ENCODE assay signal across 9 cellular contexts in the genomic region with DNA sequence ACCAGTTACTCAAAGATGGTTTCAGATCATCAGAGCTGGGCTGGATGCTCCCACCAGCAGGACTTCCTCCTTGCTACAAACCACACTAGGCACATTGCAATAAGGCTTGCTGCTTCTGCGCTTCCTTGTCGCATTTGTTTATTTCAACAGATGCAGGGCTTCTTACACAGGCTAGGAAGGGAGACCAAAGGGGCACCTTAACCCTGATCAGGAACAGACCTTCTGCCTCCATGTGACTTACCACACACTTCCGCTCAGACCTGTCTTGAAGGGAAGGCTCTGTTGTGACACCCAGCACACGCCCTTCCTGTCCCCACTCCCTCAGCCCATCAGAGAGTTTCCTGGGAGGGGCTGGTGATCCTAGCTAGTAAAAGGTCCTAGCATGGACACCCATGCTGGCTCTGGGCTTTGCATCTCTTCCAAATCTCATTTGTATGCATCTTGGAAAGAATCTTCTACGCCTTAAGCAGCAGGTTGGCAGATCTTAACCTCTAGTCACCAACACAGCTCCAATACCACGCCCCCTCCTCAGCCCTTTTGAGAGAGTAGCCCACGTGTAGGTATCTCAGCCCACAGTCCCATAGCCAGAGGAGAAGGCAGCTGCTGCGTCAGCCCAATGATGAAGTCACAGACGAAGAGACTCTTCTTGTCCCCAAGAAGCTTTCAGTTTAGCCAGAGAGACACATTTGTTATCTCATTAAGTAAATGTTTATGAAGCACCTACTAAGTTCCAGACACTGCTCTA. TPM values are rescaled to one million over a fixed set of nuclear protein-coding genes. Genes with fewer than 3 reads are reported as not detected.
A peak's percentile ranks its signal among the peaks of the same experiment; 100 is the strongest.
DNase-seq lines count a peak whose midpoint lies in the region; ATAC-seq and TF ChIP-seq lines count a peak whose summit lies in the region.
"Had no signal": no experiment of that assay in that cellular context is flagged by ENCODE, and none has a peak within 500 bp of the region (broad histone marks: within the 10 kb centered on the region; RNA-seq: fewer than 3 reads in every experiment).

No MANE protein-coding gene starts in this region.

- H2AK5ac ChIP-seq in IMR-90 (ENCODE audit: low read depth, low read length), result peak overlapping the region; percentile 27; the same call in 1 of the 2 replicates

- dilution Hi-C loops in IMR-90 (cut with HindIII; ENCODE audit: low sequenced_read_pairs, unreplicated experiment), result no loop called here

- no peak overlapping the region for H2BK20ac ChIP-seq in IMR-90 (ENCODE audit: low read depth, low read length)

- no peak overlapping the region for H3K27ac ChIP-seq in IMR-90 (ENCODE audit: insufficient read depth, low read length)

- DNase-seq in IMR-90 (no peak), cardiac septum (ENCODE audit: low spot score) (peak; percentile 91), glomerular visceral epithelial cell (ENCODE audit: extremely low spot score) (no peak), NCI-H146 treated with DMSO at 0.1 percent for 48 hours (lab: John Stamatoyannopoulos, UW; ENCODE audit: unreplicated experiment) (no peak), islet precursor cell (no peak)
- peak; percentile 50 for DNase-seq in activated CD4-positive, alpha-beta T cell treated with anti-CD3 and anti-CD28 coated beads for 48 hours
- DNase-seq in stimulated activated naive CD4-positive, alpha-beta T cell (lab: John Stamatoyannopoulos, UW), result peak; percentile 22 to 89 (median 72)
- DNase-seq: mammary epithelial cell had no signal

- no peak overlapping the region for H3K18ac ChIP-seq in IMR-90 (ENCODE audit: low read depth, low read length)

- H3K79me1 ChIP-seq in IMR-90 (ENCODE audit: low read depth in 1 of 2, low read length in 2 of 2), result peaks cover 20 to 53% of the 10 kb centered on the region in 2 experiments

- H2BK15ac ChIP-seq in IMR-90 (ENCODE audit: low read depth, low read length), result no peak overlapping the region

- no peak overlapping the region for H3K9ac ChIP-seq in IMR-90 (ENCODE audit: low read depth, low read length)

- H4K8ac ChIP-seq in IMR-90 (ENCODE audit: low read depth in 2 of 2, low read length in 2 of 2), result no peak overlapping the region

- ATAC-seq in IMR-90 (ENCODE audit: low read depth), result no peak; the same call in 1 of the 2 replicates
- no peak for ATAC-seq in HG02610 (IDR thresholded peaks at IDR 0.05; ENCODE audit: unreplicated experiment)

- POLR2A ChIA-PET in IMR-90 (lab: Charles Lee; ENCODE audit: unreplicated experiment), result no interaction called here

- H3K56ac ChIP-seq in IMR-90 (ENCODE audit: extremely low read depth, insufficient read depth, low read length), result no peak overlapping the region

- TF ChIP-seq CTCF in IMR-90 (conservative IDR thresholded peaks at IDR 0.05; ENCODE audit: low read depth, low read length), result no peak

- H3K27me3 ChIP-seq in IMR-90 (ENCODE audit: control insufficient read depth, insufficient read depth, low read length), result no peaks in the 10 kb centered on the region

- H3K4me1 ChIP-seq in IMR-90 (ENCODE audit: control insufficient read depth, insufficient read depth, low read length), result no peaks in the 10 kb centered on the region

- no peak overlapping the region for H3K4me2 ChIP-seq in IMR-90 (ENCODE audit: low read depth, low read length)

- intact Hi-C loops in IMR-90 (cut with micrococcal nuclease), result no loop called here
- intact Hi-C loops in cardiac septum (cut with DNase I), result no loop called here

- no peak overlapping the region for H4K5ac ChIP-seq in IMR-90 (ENCODE audit: low read depth, low read length)

- peaks cover 15% of the 10 kb centered on the region for H3K9me1 ChIP-seq in IMR-90 (ENCODE audit: insufficient read depth, low read length)

- no peak overlapping the region for H2BK120ac ChIP-seq in IMR-90 (ENCODE audit: low read depth, low read length)

- H3K9me3 ChIP-seq in IMR-90 (ENCODE audit: control insufficient read depth, insufficient read depth, low read length), result no peaks in the 10 kb centered on the region

- H3K4ac ChIP-seq in IMR-90 (ENCODE audit: low read depth, low read length), result no peak overlapping the region

- H3K14ac ChIP-seq in IMR-90 (replicated peaks; ENCODE audit: low read depth, low read length), result 0 out of 2 replicates have a peak overlapping the region, but pooled peaks have one; percentile 9

- CTCF ChIA-PET in IMR-90 (lab: Yijun Ruan, JAX), result no interaction called here

- H4K20me1 ChIP-seq in IMR-90 (ENCODE audit: insufficient read depth, low read length), result peaks cover 23% of the 10 kb centered on the region

- in situ Hi-C loops in IMR-90 (cut with MboI; ENCODE audit: low sequenced_read_pairs), result no loop called here

- no peak for TF ChIP-seq RAD21 in IMR-90 (IDR thresholded peaks at IDR 0.05; ENCODE audit: low read length)

- H4K91ac ChIP-seq in IMR-90 (ENCODE audit: insufficient read depth, low read depth, low read length), result no peak overlapping the region

- peaks cover 25% of the 10 kb centered on the region for H3K36me3 ChIP-seq in IMR-90 (ENCODE audit: control insufficient read depth, insufficient read depth, low read length)

- H2BK5ac ChIP-seq in IMR-90 (ENCODE audit: low read depth, low read length, poor library complexity, severe bottlenecking), result no peak overlapping the region

- H2AK9ac ChIP-seq in IMR-90 (replicated peaks; ENCODE audit: low read depth, low read length, poor library complexity), result no peak overlapping the region

- no peak overlapping the region for H3K4me3 ChIP-seq in IMR-90 (ENCODE audit: insufficient read depth, low read depth, low read length)

- no peak for TF ChIP-seq POLR2A in IMR-90 (IDR thresholded peaks at IDR 0.05; ENCODE audit: low read depth, low read length)

- H2AFZ ChIP-seq in IMR-90 (replicated peaks; ENCODE audit: low read length, poor library complexity), result no peak overlapping the region

- no CpG with 5 or more reads among the region's 9 CpGs for WGBS in IMR-90 (ENCODE audit: extremely low coverage in 2 of 2, insufficient read length in 1 of 2), 2 experiments

- no TSS peak for BruUV-seq in IMR-90 (replicated peaks; lab: Mats Ljungman, UMichigan)

- no peak overlapping the region for H3K23ac ChIP-seq in IMR-90 (ENCODE audit: low read depth, low read length)

TF ChIP-seq in IMR-90, 13 proteins besides CTCF, POLR2A, EP300 and RAD21:
- no peak for TF ChIP-seq MAFK (IDR thresholded peaks at IDR 0.05; ENCODE audit: low read depth, low read length)
- TF ChIP-seq RFX5 (IDR thresholded peaks at IDR 0.05; ENCODE audit: low read depth, low read length), result no peak
- TF ChIP-seq NFE2L2 (IDR thresholded peaks at IDR 0.05; ENCODE audit: low read depth, low read length), result no peak
- no peak for TF ChIP-seq MAZ (IDR thresholded peaks at IDR 0.05; ENCODE audit: borderline replicate concordance, low read depth, low read length)
- no peak for TF ChIP-seq SMC3 (IDR thresholded peaks at IDR 0.05; ENCODE audit: low read depth, low read length)
- TF ChIP-seq CEBPB (IDR thresholded peaks at IDR 0.05; ENCODE audit: low read depth, low read length), result no peak
- TF ChIP-seq, protein P1, sequence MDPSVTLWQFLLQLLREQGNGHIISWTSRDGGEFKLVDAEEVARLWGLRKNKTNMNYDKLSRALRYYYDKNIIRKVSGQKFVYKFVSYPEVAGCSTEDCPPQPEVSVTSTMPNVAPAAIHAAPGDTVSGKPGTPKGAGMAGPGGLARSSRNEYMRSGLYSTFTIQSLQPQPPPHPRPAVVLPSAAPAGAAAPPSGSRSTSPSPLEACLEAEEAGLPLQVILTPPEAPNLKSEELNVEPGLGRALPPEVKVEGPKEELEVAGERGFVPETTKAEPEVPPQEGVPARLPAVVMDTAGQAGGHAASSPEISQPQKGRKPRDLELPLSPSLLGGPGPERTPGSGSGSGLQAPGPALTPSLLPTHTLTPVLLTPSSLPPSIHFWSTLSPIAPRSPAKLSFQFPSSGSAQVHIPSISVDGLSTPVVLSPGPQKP (IDR thresholded peaks at IDR 0.05; ENCODE audit: borderline replicate concordance, low read depth, low read length), result no peak
- no peak for TF ChIP-seq MXI1 (IDR thresholded peaks at IDR 0.05; ENCODE audit: borderline replicate concordance, low read depth, low read length)
- no peak for TF ChIP-seq FOS (IDR thresholded peaks at IDR 0.05; ENCODE audit: low read depth, low read length)
- no peak for TF ChIP-seq CHD1 (IDR thresholded peaks at IDR 0.05; ENCODE audit: low read depth, low read length)
- TF ChIP-seq, protein P2, sequence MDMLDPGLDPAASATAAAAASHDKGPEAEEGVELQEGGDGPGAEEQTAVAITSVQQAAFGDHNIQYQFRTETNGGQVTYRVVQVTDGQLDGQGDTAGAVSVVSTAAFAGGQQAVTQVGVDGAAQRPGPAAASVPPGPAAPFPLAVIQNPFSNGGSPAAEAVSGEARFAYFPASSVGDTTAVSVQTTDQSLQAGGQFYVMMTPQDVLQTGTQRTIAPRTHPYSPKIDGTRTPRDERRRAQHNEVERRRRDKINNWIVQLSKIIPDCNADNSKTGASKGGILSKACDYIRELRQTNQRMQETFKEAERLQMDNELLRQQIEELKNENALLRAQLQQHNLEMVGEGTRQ (IDR thresholded peaks at IDR 0.05; ENCODE audit: low read depth, low read length), result no peak
- no peak for TF ChIP-seq RCOR1 (IDR thresholded peaks at IDR 0.05; ENCODE audit: insufficient replicate concordance, low read length)
- TF ChIP-seq BHLHE40 (IDR thresholded peaks at IDR 0.05; ENCODE audit: low read depth, low read length), result no peak
TF ChIP-seq in IMR-90: peak in this region for 0.

RNA-seq across cellular contexts. Expression of a gene that starts 47.1 kb away (rescaled TPM):
- total RNA-seq in IMR-90 (2012; rRNA removed), result 11.5 and 13.6 TPM in 2 replicates
- 10.9 and 11.6 TPM in 2 replicates for polyA plus RNA-seq in IMR-90 (2012; rRNA removed)
- 4.9 and 6.7 TPM in 2 replicates for polyA plus RNA-seq in IMR-90 (2012; cell fraction: cytosol; rRNA removed)
- 19.7 and 44.0 TPM in 2 replicates for polyA plus RNA-seq in IMR-90 (2012; cell fraction: nucleus; rRNA removed; ENCODE audit: low replicate concordance)
- 518 TPM for total RNA-seq in cardiac septum

Comparison
In these comparisons a context has a peak if more than half of its experiments do, and no peak if none do; other contexts are left out.
1. DNase-seq: peak in activated CD4-positive, alpha-beta T cell treated with anti-CD3 and anti-CD28 coated beads for 48 hours (single experiment), cardiac septum (single experiment) and stimulated activated naive CD4-positive, alpha-beta T cell (6 of 6); none in IMR-90 (single experiment), glomerular visceral epithelial cell (single experiment), NCI-H146 treated with DMSO at 0.1 percent for 48 hours (single experiment) and islet precursor cell (single experiment).
2. RNA of a gene that starts 47.1 kb away (total RNA-seq): 518 TPM in cardiac septum (single experiment); 11.5 to 13.6 TPM in IMR-90; every median in the first group is over 10 times any median in the second.